Comparison of ENCODE assay signal across 8 cellular contexts in the genomic region with DNA sequence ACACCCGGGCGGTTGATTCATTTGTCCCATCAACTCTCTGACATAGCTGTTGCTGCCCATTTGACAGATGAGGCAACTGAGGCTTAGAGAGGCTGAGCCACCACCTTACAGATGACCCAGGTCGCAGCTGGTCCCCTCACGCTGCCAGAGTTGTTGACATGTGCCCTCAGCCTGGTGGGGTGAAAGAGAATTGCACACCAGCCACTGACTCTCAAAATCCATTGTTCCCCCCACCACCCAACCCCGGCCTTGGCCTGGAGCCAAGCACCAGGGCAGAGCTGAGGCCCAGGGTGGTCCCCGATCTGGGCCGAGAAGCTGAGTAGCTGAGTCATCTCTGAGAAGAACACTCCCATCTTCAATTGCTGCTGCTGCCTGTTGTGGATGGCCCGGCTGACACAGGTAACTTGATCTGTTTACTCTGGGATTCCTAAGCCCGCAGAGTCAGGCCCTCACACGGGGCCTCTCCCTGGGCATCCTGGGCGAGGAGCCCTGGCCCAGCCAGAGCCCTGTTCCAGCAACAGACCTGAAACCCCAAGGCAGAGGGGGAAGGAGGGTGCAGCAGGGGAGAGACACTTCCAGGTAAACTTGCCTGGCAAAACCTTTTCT. TPM values are rescaled to one million over a fixed set of nuclear protein-coding genes. Genes with fewer than 3 reads are reported as not detected.
A peak's percentile ranks its signal among the peaks of the same experiment; 100 is the strongest.
DNase-seq lines count a peak whose midpoint lies in the region; TF ChIP-seq lines count a peak whose summit lies in the region.

No MANE protein-coding gene starts in this region.

- H3K9me3 Mint-ChIP-seq in activated CD4-positive, alpha-beta T cell treated with anti-CD3 and anti-CD28 coated beads, Interleukin-2, amount 10 ng/mL, durations not matched to agents 24 days and 14 days = no peaks in the 10 kb centered on the region

- peaks cover 17% of the 10 kb centered on the region for H3K4me1 Mint-ChIP-seq in activated CD4-positive, alpha-beta T cell treated with anti-CD3 and anti-CD28 coated beads, Interleukin-2, amount 10 ng/mL, durations not matched to agents 24 days and 14 days

- no peaks in the 10 kb centered on the region for H3K36me3 Mint-ChIP-seq in activated CD4-positive, alpha-beta T cell treated with anti-CD3 and anti-CD28 coated beads, Interleukin-2, amount 10 ng/mL, durations not matched to agents 24 days and 14 days (ENCODE audit: low read depth)

- intact Hi-C loops in activated CD4-positive, alpha-beta T cell treated with anti-CD3 and anti-CD28 coated beads, Interleukin-2, amount 10 ng/mL, durations not matched to agents 24 days and 14 days (cut with micrococcal nuclease) = no loop called here

- no peak overlapping the region for H3K4me3 Mint-ChIP-seq in activated CD4-positive, alpha-beta T cell treated with anti-CD3 and anti-CD28 coated beads, Interleukin-2, amount 10 ng/mL, durations not matched to agents 24 days and 14 days

- H3K4me3 ChIP-seq in NB4 (ENCODE audit: low read depth, low read length) = no peak overlapping the region

- TF ChIP-seq POLR2A in NB4 (IDR thresholded peaks at IDR 0.05; ENCODE audit: extremely low read depth, insufficient read length) = no peak

- DNase-seq in COLO668 (lab: John Stamatoyannopoulos, UW; ENCODE audit: unreplicated experiment) (peak; percentile 93), NB4 (ENCODE audit: low read depth) (peak; percentile 44), SW480 (ENCODE audit: low spot score) (peak; percentile 95), iris pigment epithelial cell (ENCODE audit: low read depth) (peak; percentile 89), RKO (ENCODE audit: low spot score) (no peak)
- DNase-seq in stimulated activated CD4-positive, alpha-beta T cell treated with anti-CD3 and anti-CD28 coated beads, Interleukin-1b, Interleukin-23, amount 100 ng/mL, for 48 hours = no peak
- no peak for DNase-seq in activated CD4-positive, alpha-beta T cell treated with anti-CD3 and anti-CD28 coated beads, Interleukin-2, amount 10 ng/mL, durations not matched to agents 24 days and 14 days
- DNase-seq in effector CD4-positive, alpha-beta T cell = no peak

- no peak for TF ChIP-seq CTCF in NB4 (IDR thresholded peaks at IDR 0.05; ENCODE audit: low read depth, low read length)

- no peak overlapping the region for H3K27ac Mint-ChIP-seq in activated CD4-positive, alpha-beta T cell treated with anti-CD3 and anti-CD28 coated beads, Interleukin-2, amount 10 ng/mL, durations not matched to agents 24 days and 14 days

- no peaks in the 10 kb centered on the region for H3K27me3 Mint-ChIP-seq in activated CD4-positive, alpha-beta T cell treated with anti-CD3 and anti-CD28 coated beads, Interleukin-2, amount 10 ng/mL, durations not matched to agents 24 days and 14 days

RNA-seq across cellular contexts. Expression of a gene that starts 27.5 kb away (rescaled TPM):
- 20.9 and 21.6 TPM in 2 replicates for total RNA-seq in activated CD4-positive, alpha-beta T cell treated with anti-CD3 and anti-CD28 coated beads, Interleukin-2, amount 10 ng/mL, durations not matched to agents 24 days and 14 days

Comparison
In these comparisons a context has a peak if more than half of its experiments do, and no peak if none do; other contexts are left out.
1. DNase-seq: peak in COLO668 (single experiment), NB4 (single experiment), SW480 (single experiment) and iris pigment epithelial cell (single experiment); none in stimulated activated CD4-positive, alpha-beta T cell treated with anti-CD3 and anti-CD28 coated beads, Interleukin-1b, Interleukin-23, amount 100 ng/mL, for 48 hours (single experiment), RKO (single experiment), activated CD4-positive, alpha-beta T cell treated with anti-CD3 and anti-CD28 coated beads, Interleukin-2, amount 10 ng/mL, durations not matched to agents 24 days and 14 days (single experiment) and effector CD4-positive, alpha-beta T cell (single experiment).